22 cellular contexts compared by ENCODE assay signal in the genomic region with DNA sequence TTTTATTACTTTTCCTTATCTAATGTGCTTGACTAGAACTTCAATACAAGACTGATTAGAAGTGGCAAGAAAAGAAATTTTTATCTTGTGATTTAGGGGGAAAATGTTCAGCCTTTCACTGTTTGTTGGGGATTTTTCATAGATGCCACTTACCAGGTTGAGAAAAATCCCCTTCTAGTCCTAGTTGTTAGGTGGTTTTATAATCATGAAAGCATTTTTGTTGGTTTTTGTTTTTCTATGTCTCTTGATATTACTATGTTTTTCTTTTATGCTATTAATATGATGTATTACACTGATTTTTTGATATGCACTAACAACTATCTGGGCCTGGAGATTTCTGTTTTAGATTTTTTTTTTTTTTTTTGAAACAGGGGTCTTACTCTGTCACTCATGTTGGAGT.
"Had no signal": no experiment of that assay in that cellular context is flagged by ENCODE, and none has a peak within 500 bp of the region (broad histone marks: within the 10 kb centered on the region; RNA-seq: fewer than 3 reads in every experiment).

No MANE protein-coding gene starts in this region.

- H3K36me3 ChIP-seq: colonic mucosa, gastrocnemius medialis, right lobe of liver had no signal

- H3K27me3 ChIP-seq: colonic mucosa, dorsolateral prefrontal cortex, esophagus squamous epithelium, gastrocnemius medialis, right lobe of liver, transverse colon had no signal

- H3K27ac ChIP-seq: colonic mucosa, esophagus squamous epithelium, gastrocnemius medialis, right lobe of liver, skin epidermis, transverse colon had no signal

- ATAC-seq: activated CD8-positive, alpha-beta T cell treated with anti-CD3 and anti-CD28 coated beads, Interleukin-2, amount 10 ng/mL, durations not matched to agents 7 days and 5 days; activated T-helper 17 cell treated with anti-CD3 and anti-CD28 coated beads, Interleukin-2, amount 50 U/mL, for 72 hours; gastrocnemius medialis; left colon; mucosa of descending colon; right lobe of liver had no signal

- H3K27me3 Mint-ChIP-seq: activated naive CD8-positive, alpha-beta T cell; activated T-helper 17 cell treated with anti-CD3 and anti-CD28 coated beads, Interleukin-2, amount 50 U/mL, for 72 hours; stimulated activated naive B cell treated with anti-CD40 and anti-IgM and Interleukin-4, amounts not matched to agents 10 μg/mL and 1 μg/mL and 100 μg/mL, for 72 hours had no signal

- H3K4me3 ChIP-seq: colonic mucosa, dorsolateral prefrontal cortex, esophagus squamous epithelium, gastrocnemius medialis, mucosa of descending colon, right lobe of liver, skin epidermis, transverse colon had no signal

- H3K27ac Mint-ChIP-seq: activated CD8-positive, alpha-beta T cell treated with anti-CD3 and anti-CD28 coated beads, Interleukin-2, amount 10 ng/mL, durations not matched to agents 7 days and 5 days; activated naive CD8-positive, alpha-beta T cell; activated T-helper 17 cell treated with anti-CD3 and anti-CD28 coated beads, Interleukin-2, amount 50 U/mL, for 72 hours; stimulated activated naive B cell treated with anti-CD40 and anti-IgM and Interleukin-4, amounts not matched to agents 10 μg/mL and 1 μg/mL and 100 μg/mL, for 72 hours had no signal

- H3K4me3 Mint-ChIP-seq: activated CD8-positive, alpha-beta T cell treated with anti-CD3 and anti-CD28 coated beads, Interleukin-2, amount 10 ng/mL, durations not matched to agents 7 days and 5 days; activated naive CD8-positive, alpha-beta T cell; activated T-helper 17 cell treated with anti-CD3 and anti-CD28 coated beads, Interleukin-2, amount 50 U/mL, for 72 hours; stimulated activated naive B cell treated with anti-CD40 and anti-IgM and Interleukin-4, amounts not matched to agents 10 μg/mL and 1 μg/mL and 100 μg/mL, for 72 hours had no signal

- DNase-seq: activated CD4-positive, alpha-beta T cell treated with anti-CD3 and anti-CD28 coated beads for 1 hour; activated CD4-positive, alpha-beta T cell treated with anti-CD3 and anti-CD28 coated beads, Interleukin-2, amount 50 U/mL, for 1 hour; activated CD8-positive, alpha-beta T cell treated with anti-CD3 and anti-CD28 coated beads, Interleukin-2, amount 10 ng/mL, durations not matched to agents 7 days and 5 days; activated naive CD4-positive, alpha-beta T cell; colonic mucosa; dorsolateral prefrontal cortex; esophagus squamous epithelium; gastrocnemius medialis; head of caudate nucleus; hypothalamus; left colon; mesenchymal stem cell; mucosa of descending colon; occipital lobe; posterior cingulate gyrus; right lobe of liver; stimulated activated CD4-positive, alpha-beta T cell treated with anti-CD3 and anti-CD28 coated beads, Interleukin-1b, Interleukin-23, amount 100 ng/mL, for 48 hours; stimulated activated naive B cell treated with anti-CD40 and anti-IgM and Interleukin-4, amounts not matched to agents 10 μg/mL and 1 μg/mL and 100 μg/mL, for 72 hours; transverse colon had no signal

- H3K4me1 ChIP-seq: colonic mucosa, esophagus squamous epithelium, gastrocnemius medialis, right lobe of liver, transverse colon had no signal

- H3K9me3 ChIP-seq: colonic mucosa had no signal
